9 cellular contexts compared by ENCODE assay signal in genomic region chr12:50507930-50508329, GRCh38. TPM values are rescaled to one million over a fixed set of nuclear protein-coding genes. Genes with fewer than 3 reads are reported as not detected.
A peak's percentile ranks its signal among the peaks of the same experiment; 100 is the strongest.
DNase-seq lines count a peak whose midpoint lies in the region; ATAC-seq and TF ChIP-seq lines count a peak whose summit lies in the region.
"Had no signal": no experiment of that assay in that cellular context is flagged by ENCODE, and none has a peak within 500 bp of the region (broad histone marks: within the 10 kb centered on the region; RNA-seq: fewer than 3 reads in every experiment).

No MANE protein-coding gene starts in this region.

- TF ChIP-seq CTCF in mammary epithelial cell (conservative IDR thresholded peaks at IDR 0.05 in 1 of 2, IDR thresholded peaks at IDR 0.05 in 1 of 2; ENCODE audit: extremely low read depth in 1 of 2, insufficient read depth in 1 of 2, low read depth in 1 of 2, low read length in 2 of 2), result no peak
- TF ChIP-seq CTCF in MCF 10A (IDR thresholded peaks at IDR 0.05; ENCODE audit: unreplicated experiment), result no peak

- H3K4me1 Mint-ChIP-seq in MCF 10A (ENCODE audit: insufficient read depth, unreplicated experiment), result peaks cover 41% of the 10 kb centered on the region
- peaks cover 56% of the 10 kb centered on the region for H3K4me1 Mint-ChIP-seq in activated naive CD4-positive, alpha-beta T cell treated with anti-CD3 and anti-CD28 coated beads, Interleukin-2, amount 10 ng/mL, durations not matched to agents 7 days and 5 days

- no peak overlapping the region for H3K9ac ChIP-seq in mammary epithelial cell (ENCODE audit: insufficient read depth, low read length)

- peak overlapping the region; percentile 20 for H3K27ac ChIP-seq in mammary epithelial cell (ENCODE audit: insufficient read depth, low read depth, low read length)
- H3K27ac ChIP-seq in substantia nigra (ENCODE audit: low read depth, low read length, poor library complexity, severe bottlenecking), result peak overlapping the region; percentile 100

- DNase-seq in mammary epithelial cell (no peak), MCF 10A (ENCODE audit: unreplicated experiment) (no peak), islet precursor cell (peak; percentile 74), substantia nigra (lab: John Stamatoyannopoulos, UW) (peak in 14 of 49 donors; percentile 11 to 47 (median 21)), HuH-7 (ENCODE audit: low spot score) (no peak)
- DNase-seq in activated naive CD4-positive, alpha-beta T cell treated with anti-CD3 and anti-CD28 coated beads, Interleukin-2, amount 10 ng/mL, durations not matched to agents 7 days and 5 days, result peak; percentile 66
- DNase-seq: NCI-H1092 treated with DMSO at 0.1 percent for 48 hours had no signal

- no peak overlapping the region for H3K27ac Mint-ChIP-seq in MCF 10A (ENCODE audit: low read depth, unreplicated experiment)
- H3K27ac Mint-ChIP-seq in activated naive CD4-positive, alpha-beta T cell treated with anti-CD3 and anti-CD28 coated beads, Interleukin-2, amount 10 ng/mL, durations not matched to agents 7 days and 5 days, result peak overlapping the region; percentile 87

- H3K27me3 ChIP-seq in mammary epithelial cell (ENCODE audit: insufficient read depth, low read length), result no peaks in the 10 kb centered on the region

- dilution Hi-C loops in mammary epithelial cell (cut with HindIII; ENCODE audit: low sequenced_read_pairs), result no loop called here

- in situ Hi-C loops in mammary epithelial cell (cut with MboI; ENCODE audit: low sequenced_read_pairs in 2 of 2), result loop anchor here in 1 of 2 donors (5.0 kb wide), 2 partner anchors 64 to 129 kb away; no protein-coding TSS in a partner anchor

- BruUV-seq in mammary epithelial cell (replicated peaks; lab: Mats Ljungman, UMichigan) (no TSS peak), MCF 10A (replicated peaks; lab: Mats Ljungman, UMichigan) (no TSS peak)

- no peaks in the 10 kb centered on the region for H4K20me1 ChIP-seq in mammary epithelial cell (ENCODE audit: insufficient read depth, low read length)

- H3K4me3 ChIP-seq in mammary epithelial cell (replicated peaks in 1 of 3; ENCODE audit: insufficient read depth in 1 of 3, low read depth in 2 of 3, low read length in 3 of 3), result no peak overlapping the region

- H3K27me3 Mint-ChIP-seq in MCF 10A (ENCODE audit: insufficient read depth, unreplicated experiment), result no peaks in the 10 kb centered on the region
- no peaks in the 10 kb centered on the region for H3K27me3 Mint-ChIP-seq in activated naive CD4-positive, alpha-beta T cell treated with anti-CD3 and anti-CD28 coated beads, Interleukin-2, amount 10 ng/mL, durations not matched to agents 7 days and 5 days

- peaks cover 23% of the 10 kb centered on the region for H3K4me1 ChIP-seq in mammary epithelial cell (ENCODE audit: insufficient read depth, low read length)

- WGBS in mammary epithelial cell (ENCODE audit: low coverage, missing lambda C conversion rate), result 23% methylated on average over 2 of the region's 2 CpGs

- intact Hi-C loops in mammary epithelial cell (cut with micrococcal nuclease) (loop anchor here (10.0 kb wide), 1 partner anchor 317 kb away; no protein-coding TSS in a partner anchor), MCF 10A (cut with micrococcal nuclease) (loop anchor here (5.0 kb wide), 1 partner anchor 114 kb away; no protein-coding TSS in a partner anchor)

- peaks cover 80% of the 10 kb centered on the region for H3K79me2 ChIP-seq in mammary epithelial cell (ENCODE audit: insufficient read depth, low read length)

- CTCF ChIA-PET in mammary epithelial cell (lab: Charles Lee; ENCODE audit: low non-redundant PET), result interaction anchor here (0.6 kb wide), 1 partner anchor 30 kb away, joined by 8 read pairs; no protein-coding TSS in a partner anchor
- CTCF ChIA-PET in MCF 10A (lab: Yijun Ruan, JAX), result interaction anchor here (0.5 to 6.7 kb wide), 14 partner anchors 13 to 503 kb away, joined by 3 to 81 read pairs (median 4); no protein-coding TSS in a partner anchor
- CTCF ChIA-PET in activated naive CD4-positive, alpha-beta T cell treated with anti-CD3 and anti-CD28 coated beads, Interleukin-2, amount 10 ng/mL, durations not matched to agents 7 days and 5 days (lab: Charles Lee), result interaction anchor here (1.0 to 8.6 kb wide), 10 partner anchors 11 to 318 kb away, joined by 3 to 115 read pairs (median 4); no protein-coding TSS in a partner anchor

- no peak overlapping the region for H3K4me3 Mint-ChIP-seq in MCF 10A (ENCODE audit: unreplicated experiment)
- peak overlapping the region; percentile 99 for H3K4me3 Mint-ChIP-seq in activated naive CD4-positive, alpha-beta T cell treated with anti-CD3 and anti-CD28 coated beads, Interleukin-2, amount 10 ng/mL, durations not matched to agents 7 days and 5 days

- POLR2A ChIA-PET in MCF 10A (lab: Yijun Ruan, JAX), result interaction anchor here (1.0 to 7.0 kb wide), 16 partner anchors 11 to 341 kb away, joined by 3 to 95 read pairs (median 6); partner anchors contain the start of gene CERS5

- peaks cover 6% of the 10 kb centered on the region for H3K36me3 Mint-ChIP-seq in MCF 10A (ENCODE audit: insufficient read depth, unreplicated experiment)
- H3K36me3 Mint-ChIP-seq in activated naive CD4-positive, alpha-beta T cell treated with anti-CD3 and anti-CD28 coated beads, Interleukin-2, amount 10 ng/mL, durations not matched to agents 7 days and 5 days, result peaks cover 16% of the 10 kb centered on the region

- H3K4me2 ChIP-seq in mammary epithelial cell (ENCODE audit: insufficient read depth, low read depth, low read length), result peak overlapping the region; percentile 86

- H3K9me3 Mint-ChIP-seq in MCF 10A (ENCODE audit: unreplicated experiment), result no peaks in the 10 kb centered on the region
- no peaks in the 10 kb centered on the region for H3K9me3 Mint-ChIP-seq in activated naive CD4-positive, alpha-beta T cell treated with anti-CD3 and anti-CD28 coated beads, Interleukin-2, amount 10 ng/mL, durations not matched to agents 7 days and 5 days

- no peaks in the 10 kb centered on the region for H3K9me3 ChIP-seq in mammary epithelial cell (replicated peaks; ENCODE audit: insufficient read depth, low read length)

- ATAC-seq in GM18861 (IDR thresholded peaks at IDR 0.05; ENCODE audit: unreplicated experiment), result no peak
- ATAC-seq in GM21423 (IDR thresholded peaks at IDR 0.05; ENCODE audit: unreplicated experiment), result no peak

- H2AFZ ChIP-seq in mammary epithelial cell (ENCODE audit: low read depth, low read length), result no peak overlapping the region

- H3K36me3 ChIP-seq in mammary epithelial cell (ENCODE audit: insufficient read depth, low read length), result no peaks in the 10 kb centered on the region

RNA-seq across cellular contexts. Expression of gene DIP2B, which starts 3.1 kb away (rescaled TPM):
- total RNA-seq in mammary epithelial cell (10 to 100 TPM; 34.8 to 98.0 TPM), MCF 10A (2022) (18.8 and 19.0 TPM in 2 replicates)
- 17.1 TPM for polyA plus RNA-seq in mammary epithelial cell
- polyA minus RNA-seq in mammary epithelial cell, result 82.0 TPM

Comparison
In these comparisons a context has a peak if more than half of its experiments do, and no peak if none do; other contexts are left out.
1. DNase-seq: peak in activated naive CD4-positive, alpha-beta T cell treated with anti-CD3 and anti-CD28 coated beads, Interleukin-2, amount 10 ng/mL, durations not matched to agents 7 days and 5 days (single experiment) and islet precursor cell (single experiment); none in mammary epithelial cell (single experiment), MCF 10A (single experiment) and HuH-7 (single experiment).